ENCODE assay signal across 8 cellular contexts in genomic region chr4:8191136-8191747, GRCh38. TPM values are rescaled to one million over a fixed set of nuclear protein-coding genes. Genes with fewer than 3 reads are reported as not detected.
A peak's percentile ranks its signal among the peaks of the same experiment; 100 is the strongest.
DNase-seq lines count a peak whose midpoint lies in the region; ATAC-seq and TF ChIP-seq lines count a peak whose summit lies in the region.

No MANE protein-coding gene starts in this region.

- no peak overlapping the region for H2AFZ ChIP-seq in parathyroid adenoma

- no peak overlapping the region for H3K4me3 ChIP-seq in fibroblast of the aortic adventitia (ENCODE audit: low read depth, low read length)
- no peak overlapping the region for H3K4me3 ChIP-seq in parathyroid adenoma (ENCODE audit: low read depth, low read length)

- no peaks in the 10 kb centered on the region for H3K27me3 ChIP-seq in parathyroid adenoma (ENCODE audit: control insufficient read depth, insufficient read depth, low read length)

- no peaks in the 10 kb centered on the region for H3K79me2 ChIP-seq in parathyroid adenoma

- no peaks in the 10 kb centered on the region for H3K9me3 ChIP-seq in parathyroid adenoma (ENCODE audit: control insufficient read depth, low read length)

- no peak for TF ChIP-seq CTCF in fibroblast of the aortic adventitia (IDR thresholded peaks at IDR 0.05; ENCODE audit: insufficient read depth, low read length)
- no peak for TF ChIP-seq CTCF in parathyroid adenoma (IDR thresholded peaks at IDR 0.05)

- no peak overlapping the region for H3K9ac ChIP-seq in parathyroid adenoma

- no peaks in the 10 kb centered on the region for H3K4me1 ChIP-seq in parathyroid adenoma

- DNase-seq in AG08396 (ENCODE audit: low spot score) (peak; percentile 53), RKO (ENCODE audit: low spot score) (peak; percentile 64), fibroblast of the aortic adventitia (ENCODE audit: low read depth) (peak; percentile 25), NCI-H2171 treated with DMSO at 0.1 percent for 48 hours (lab: John Stamatoyannopoulos, UW) (no peak)
- DNase-seq in activated CD4-positive, alpha-beta T cell treated with anti-CD3 and anti-CD28 coated beads, Interleukin-2, amount 50 U/mL, for 48 hours: no peak

- H3K27ac ChIP-seq in parathyroid adenoma: peak overlapping the region; percentile 65

- peak; percentile 39 for ATAC-seq in GM21737 (IDR thresholded peaks at IDR 0.05; ENCODE audit: unreplicated experiment)
- ATAC-seq in GM19324 (IDR thresholded peaks at IDR 0.05; ENCODE audit: low FRiP score, unreplicated experiment): no peak

- H3K4me2 ChIP-seq in parathyroid adenoma (ENCODE audit: low read length): no peak overlapping the region

- H3K36me3 ChIP-seq in parathyroid adenoma (ENCODE audit: control insufficient read depth, insufficient read depth, low read length): no peaks in the 10 kb centered on the region

RNA-seq across cellular contexts. Expression of gene SH3TC1, which starts 7.8 kb away (rescaled TPM):
- 0.41 and 1.5 TPM in 2 replicates for total RNA-seq in fibroblast of the aortic adventitia (ENCODE audit: low replicate concordance)

RNA-seq across cellular contexts. Expression of gene ABLIM2, which starts 32.6 kb away (rescaled TPM):
- total RNA-seq in fibroblast of the aortic adventitia (ENCODE audit: low replicate concordance): under 0.01 TPM in 1 of 2 replicates, not detected in the other

Comparison
In these comparisons a context has a peak if more than half of its experiments do, and no peak if none do; other contexts are left out.
1. DNase-seq: peak in AG08396 (single experiment), RKO (single experiment) and fibroblast of the aortic adventitia (single experiment); none in NCI-H2171 treated with DMSO at 0.1 percent for 48 hours (single experiment) and activated CD4-positive, alpha-beta T cell treated with anti-CD3 and anti-CD28 coated beads, Interleukin-2, amount 50 U/mL, for 48 hours (0 of 2).